ENCODE assay signal across 1 cellular context in the genomic region with DNA sequence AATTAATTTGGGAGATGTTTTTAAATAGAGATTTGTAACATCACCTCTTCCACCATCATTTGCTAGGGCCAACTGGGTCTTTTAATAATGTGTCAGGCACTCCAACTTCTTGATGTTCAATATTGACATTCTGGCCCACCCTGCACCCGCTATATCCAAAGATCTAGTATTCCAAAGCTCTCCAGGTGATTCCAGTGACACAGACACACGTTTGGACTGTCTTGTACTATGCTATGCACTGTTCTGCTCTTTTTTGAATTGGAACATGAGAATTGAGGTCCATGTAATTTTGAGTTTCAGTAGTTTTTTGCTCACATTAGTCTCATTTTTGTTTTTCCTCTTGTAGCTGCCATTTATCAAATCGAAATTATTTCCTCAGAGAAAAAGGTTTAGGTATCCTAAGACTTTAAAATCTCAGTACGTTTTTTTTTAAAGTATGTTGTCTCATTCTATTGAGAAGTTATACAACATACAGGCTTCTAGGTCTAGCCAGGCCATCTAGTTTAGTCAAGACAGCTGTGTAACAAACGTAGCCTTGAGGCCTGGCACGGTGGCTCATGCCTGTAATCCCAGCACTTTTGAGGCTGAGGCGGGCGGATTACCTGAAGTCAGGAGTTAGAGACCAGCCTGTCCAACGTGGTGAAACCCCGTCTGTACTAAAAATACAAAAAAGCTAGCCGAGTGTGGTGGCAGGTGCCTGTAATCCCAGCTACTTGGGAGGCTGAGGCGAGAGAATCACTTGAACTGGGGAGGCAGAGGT.
TF ChIP-seq lines count a peak whose summit lies in the region.

No MANE protein-coding gene starts in this region.

TF ChIP-seq in H1, 55 proteins besides CTCF, POLR2A, EP300 and RAD21:
- TF ChIP-seq JUN (IDR thresholded peaks at IDR 0.05; ENCODE audit: low read depth, low read length): no peak
- peak; percentile 45 for TF ChIP-seq POLR2AphosphoS5 (IDR thresholded peaks at IDR 0.05; ENCODE audit: low read depth, low read length)
